20 cellular contexts compared by ENCODE assay signal in genomic region chr11:1653541-1654387, GRCh38. TPM values are rescaled to one million over a fixed set of nuclear protein-coding genes. Genes with fewer than 3 reads are reported as not detected.
DNase-seq lines count a peak whose midpoint lies in the region; ATAC-seq lines count a peak whose summit lies in the region.
"Had no signal": no experiment of that assay in that cellular context is flagged by ENCODE, and none has a peak within 500 bp of the region (broad histone marks: within the 10 kb centered on the region; RNA-seq: fewer than 3 reads in every experiment).

No MANE protein-coding gene starts in this region.

- H3K4me3 ChIP-seq in BLaER1 (no peak overlapping the region), SJCRH30 (no peak overlapping the region), mesodermal cell (ENCODE audit: extremely low read depth, insufficient read depth, low read length, poor library complexity, severe bottlenecking) (no peak overlapping the region)
- H3K4me3 ChIP-seq: PC-9, tibial nerve had no signal

- no peak overlapping the region for H3K27ac ChIP-seq in BLaER1
- peak overlapping the region; percentile 85 for H3K27ac ChIP-seq in SJCRH30
- peak overlapping the region; percentile 69 for H3K27ac ChIP-seq in mesodermal cell (ENCODE audit: low read depth, low read length, severe bottlenecking)
- H3K27ac ChIP-seq: neutrophil, PC-9, tibial nerve had no signal

- ATAC-seq in HG02623 (IDR thresholded peaks at IDR 0.05; ENCODE audit: unreplicated experiment): no peak

- no peaks in the 10 kb centered on the region for H4K20me1 ChIP-seq in BLaER1

- no peaks in the 10 kb centered on the region for H3K36me3 ChIP-seq in BLaER1
- no peaks in the 10 kb centered on the region for H3K36me3 ChIP-seq in SJCRH30
- no peaks in the 10 kb centered on the region for H3K36me3 ChIP-seq in mesodermal cell (ENCODE audit: control insufficient read depth, insufficient read depth, low read length)
- H3K36me3 ChIP-seq: neutrophil, tibial nerve had no signal

- in situ Hi-C loops in G401 (cut with HindIII; ENCODE audit: low sequenced_read_pairs): no loop called here

- no peak overlapping the region for H3K9ac ChIP-seq in BLaER1

- peak overlapping the region; percentile 71 for H3K4me2 ChIP-seq in BLaER1
- H3K4me2 ChIP-seq: PC-9 had no signal

- 87 to 94% methylated on average over 10 to 13 of the region's 14 CpGs for WGBS in mesodermal cell (ENCODE audit: insufficient coverage in 2 of 2), 2 experiments

- H3K9me3 ChIP-seq in BLaER1: no peaks in the 10 kb centered on the region
- no peaks in the 10 kb centered on the region for H3K9me3 ChIP-seq in SJCRH30 (replicated peaks)
- H3K9me3 ChIP-seq in mesodermal cell (ENCODE audit: control insufficient read depth, low read length): no peaks in the 10 kb centered on the region
- H3K9me3 ChIP-seq: neutrophil, tibial nerve had no signal

- H3K27me3 ChIP-seq in BLaER1 (no peaks in the 10 kb centered on the region), SJCRH30 (no peaks in the 10 kb centered on the region)

- H3K4me1 ChIP-seq in BLaER1 (peaks cover 59% of the 10 kb centered on the region), SJCRH30 (peaks cover 55% of the 10 kb centered on the region), mesodermal cell (ENCODE audit: control insufficient read depth, insufficient read depth, low read length, poor library complexity, severe bottlenecking) (peaks cover 9% of the 10 kb centered on the region)

- DNase-seq in SJCRH30 (peak; percentile 58 to 75), G401 (ENCODE audit: low spot score) (no peak), LoVo (ENCODE audit: low spot score) (no peak)
- DNase-seq: cortex of kidney; DMS153; PC-9; stimulated activated naive CD4-positive, alpha-beta T cell treated with Interleukin-2 at 50 U/mL for 16 hours; T1000 had no signal

RNA-seq across cellular contexts. Expression of gene KRTAP5-5, which starts 24.2 kb away (rescaled TPM):
- not detected in 2 replicates for total RNA-seq in SJCRH30 (2014; rRNA removed; shearing (Covaris generic))
- polyA plus RNA-seq in mesodermal cell (2013, experiment 1 of 2): not detected
- polyA plus RNA-seq in mesodermal cell (2013, experiment 2 of 2): not detected
- total RNA-seq in G401 (2014; rRNA removed; shearing (Covaris generic)): not detected in 2 replicates
- total RNA-seq: A673; activated CD8-positive, alpha-beta memory T cell treated with anti-CD3 and anti-CD28 coated beads for 36 hours; activated T-helper 1 cell treated with anti-CD3 and anti-CD28 coated beads, Interleukin-12 subunit alpha, Interleukin-12 subunit beta, Interleukin-2, Interleukin-4 antibody, amounts not matched to agents 30 ng/mL and 10 ng/mL and 1 ng/mL, durations not matched to agents 14 hours and 24 hours and 36 hours; endothelial cell of umbilical vein; fibroblast of villous mesenchyme; kidney epithelial cell; mononuclear cell; PC-9; tibial nerve had no signal
- polyA plus RNA-seq: endothelial cell of umbilical vein had no signal

RNA-seq across cellular contexts. Expression of gene KRTAP5-4, which starts 31.8 kb away (rescaled TPM):
- total RNA-seq in SJCRH30 (2014; rRNA removed; shearing (Covaris generic)): not detected in 2 replicates
- polyA plus RNA-seq in mesodermal cell (2013, experiment 1 of 2): not detected
- not detected for polyA plus RNA-seq in mesodermal cell (2013, experiment 2 of 2)
- total RNA-seq in G401 (2014; rRNA removed; shearing (Covaris generic)): not detected in 2 replicates
- total RNA-seq: A673; activated CD8-positive, alpha-beta memory T cell treated with anti-CD3 and anti-CD28 coated beads for 36 hours; activated T-helper 1 cell treated with anti-CD3 and anti-CD28 coated beads, Interleukin-12 subunit alpha, Interleukin-12 subunit beta, Interleukin-2, Interleukin-4 antibody, amounts not matched to agents 30 ng/mL and 10 ng/mL and 1 ng/mL, durations not matched to agents 14 hours and 24 hours and 36 hours; endothelial cell of umbilical vein; fibroblast of villous mesenchyme; kidney epithelial cell; mononuclear cell; PC-9; tibial nerve had no signal
- polyA plus RNA-seq: endothelial cell of umbilical vein had no signal

RNA-seq across cellular contexts. Expression of gene KRTAP5-6, which starts 43.2 kb away (rescaled TPM):
- total RNA-seq in SJCRH30 (2014; rRNA removed; shearing (Covaris generic)): not detected in 2 replicates
- polyA plus RNA-seq in mesodermal cell (2013, experiment 1 of 2): not detected
- not detected for polyA plus RNA-seq in mesodermal cell (2013, experiment 2 of 2)
- not detected in 2 replicates for total RNA-seq in G401 (2014; rRNA removed; shearing (Covaris generic))
- total RNA-seq: A673; activated CD8-positive, alpha-beta memory T cell treated with anti-CD3 and anti-CD28 coated beads for 36 hours; activated T-helper 1 cell treated with anti-CD3 and anti-CD28 coated beads, Interleukin-12 subunit alpha, Interleukin-12 subunit beta, Interleukin-2, Interleukin-4 antibody, amounts not matched to agents 30 ng/mL and 10 ng/mL and 1 ng/mL, durations not matched to agents 14 hours and 24 hours and 36 hours; endothelial cell of umbilical vein; fibroblast of villous mesenchyme; kidney epithelial cell; mononuclear cell; PC-9; tibial nerve had no signal
- polyA plus RNA-seq: endothelial cell of umbilical vein had no signal

RNA-seq across cellular contexts. Expression of gene KRTAP5-3, which starts 45.5 kb away (rescaled TPM):
- total RNA-seq in SJCRH30 (2014; rRNA removed; shearing (Covaris generic)): not detected in 2 replicates
- not detected for polyA plus RNA-seq in mesodermal cell (2013, experiment 1 of 2)
- not detected for polyA plus RNA-seq in mesodermal cell (2013, experiment 2 of 2)
- total RNA-seq in G401 (2014; rRNA removed; shearing (Covaris generic)): not detected in 2 replicates
- total RNA-seq: A673; activated CD8-positive, alpha-beta memory T cell treated with anti-CD3 and anti-CD28 coated beads for 36 hours; activated T-helper 1 cell treated with anti-CD3 and anti-CD28 coated beads, Interleukin-12 subunit alpha, Interleukin-12 subunit beta, Interleukin-2, Interleukin-4 antibody, amounts not matched to agents 30 ng/mL and 10 ng/mL and 1 ng/mL, durations not matched to agents 14 hours and 24 hours and 36 hours; endothelial cell of umbilical vein; fibroblast of villous mesenchyme; kidney epithelial cell; mononuclear cell; PC-9; tibial nerve had no signal
- polyA plus RNA-seq: endothelial cell of umbilical vein had no signal

RNA-seq across cellular contexts. Expression of gene KRTAP5-2, which starts 55.7 kb away (rescaled TPM):
- not detected in 2 replicates for total RNA-seq in SJCRH30 (2014; rRNA removed; shearing (Covaris generic))
- polyA plus RNA-seq in mesodermal cell (2013, experiment 1 of 2): not detected
- polyA plus RNA-seq in mesodermal cell (2013, experiment 2 of 2): not detected
- total RNA-seq in G401 (2014; rRNA removed; shearing (Covaris generic)): not detected in 2 replicates
- total RNA-seq: A673; activated CD8-positive, alpha-beta memory T cell treated with anti-CD3 and anti-CD28 coated beads for 36 hours; activated T-helper 1 cell treated with anti-CD3 and anti-CD28 coated beads, Interleukin-12 subunit alpha, Interleukin-12 subunit beta, Interleukin-2, Interleukin-4 antibody, amounts not matched to agents 30 ng/mL and 10 ng/mL and 1 ng/mL, durations not matched to agents 14 hours and 24 hours and 36 hours; endothelial cell of umbilical vein; fibroblast of villous mesenchyme; kidney epithelial cell; mononuclear cell; PC-9; tibial nerve had no signal
- polyA plus RNA-seq: endothelial cell of umbilical vein had no signal

Comparison
In these comparisons a context has a peak if more than half of its experiments do, and no peak if none do; other contexts are left out.
1. DNase-seq: peak in SJCRH30 (2 of 2); none in G401 (single experiment) and LoVo (single experiment).